8 cellular contexts compared by ENCODE assay signal in the genomic region with DNA sequence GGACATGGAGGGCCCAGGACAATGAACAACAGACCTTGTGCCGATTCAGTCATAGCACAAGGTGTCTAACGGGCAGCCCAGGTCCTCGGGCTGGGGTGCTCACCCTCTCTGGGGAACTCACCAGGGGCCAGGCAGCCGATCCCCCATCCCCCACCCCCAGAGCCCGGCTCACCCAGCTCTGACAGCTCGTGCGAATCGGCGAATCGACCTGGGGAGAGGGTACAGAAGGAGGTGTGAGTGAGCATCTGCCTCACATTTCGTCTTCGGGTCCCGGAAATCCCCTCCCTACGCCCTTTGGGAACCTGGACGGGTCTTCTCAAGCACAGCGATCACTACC. TPM values are rescaled to one million over a fixed set of nuclear protein-coding genes. Genes with fewer than 3 reads are reported as not detected.
A peak's percentile ranks its signal among the peaks of the same experiment; 100 is the strongest.
DNase-seq lines count a peak whose midpoint lies in the region; ATAC-seq, FAIRE-seq and TF ChIP-seq lines count a peak whose summit lies in the region.

No MANE protein-coding gene starts in this region.

- H3K4me3 Mint-ChIP-seq in stimulated activated naive CD8-positive, alpha-beta T cell treated with anti-CD3 and anti-CD28 coated beads, Interleukin-15, Interleukin-2, amounts not matched to agents 100 ng/mL and 50 ng/mL, for 24 hours: peak overlapping the region; percentile 97
- H3K4me3 Mint-ChIP-seq in activated T-helper 2 cell treated with anti-CD3 and anti-CD28 coated beads, Interferon-gamma antibody, Interleukin-2, Interleukin-4, amounts not matched to agents 10 μg/mL and 5 μg/mL and 100 μg/mL, durations not matched to agents 14 hours and 24 hours and 36 hours (ENCODE audit: low read depth): peak overlapping the region; percentile 96

- TF ChIP-seq CTCF in keratinocyte (optimal IDR thresholded peaks at IDR 0.05 in 1 of 3, IDR thresholded peaks at IDR 0.05 in 1 of 3, conservative IDR thresholded peaks at IDR 0.05 in 1 of 3; ENCODE audit: extremely low read depth in 1 of 3, insufficient read depth in 2 of 3, low read length in 3 of 3) (no peak), thoracic aorta (IDR thresholded peaks at IDR 0.05) (no peak)

- H3K9me3 ChIP-seq in keratinocyte (ENCODE audit: control insufficient read depth, low read depth, low read length): no peaks in the 10 kb centered on the region
- no peaks in the 10 kb centered on the region for H3K9me3 ChIP-seq in thoracic aorta

- no peak for ATAC-seq in stimulated activated naive CD8-positive, alpha-beta T cell treated with anti-CD3 and anti-CD28 coated beads, Interleukin-15, Interleukin-2, amounts not matched to agents 100 U/mL and 50 U/mL, for 24 hours
- no peak for ATAC-seq in thoracic aorta (ENCODE audit: insufficient number of reproducible peaks, low FRiP score, low read depth)

- H3K27me3 ChIP-seq in keratinocyte (ENCODE audit: control insufficient read depth, extremely low read depth, insufficient read depth, low read length): no peaks in the 10 kb centered on the region
- H3K27me3 ChIP-seq in thoracic aorta (replicated peaks; ENCODE audit: insufficient read depth): no peaks in the 10 kb centered on the region

- peaks cover 6% of the 10 kb centered on the region for H3K36me3 Mint-ChIP-seq in stimulated activated naive CD8-positive, alpha-beta T cell treated with anti-CD3 and anti-CD28 coated beads, Interleukin-15, Interleukin-2, amounts not matched to agents 100 ng/mL and 50 ng/mL, for 24 hours (ENCODE audit: low read depth)
- H3K36me3 Mint-ChIP-seq in activated T-helper 2 cell treated with anti-CD3 and anti-CD28 coated beads, Interferon-gamma antibody, Interleukin-2, Interleukin-4, amounts not matched to agents 10 μg/mL and 5 μg/mL and 100 μg/mL, durations not matched to agents 14 hours and 24 hours and 36 hours (ENCODE audit: low read depth): peaks cover 23% of the 10 kb centered on the region

- peaks cover 5% of the 10 kb centered on the region for H3K9me1 ChIP-seq in keratinocyte (ENCODE audit: control insufficient read depth, extremely low read depth, insufficient read depth, low read length)

- H3K9ac ChIP-seq in keratinocyte (ENCODE audit: control insufficient read depth, extremely low read depth, insufficient read depth, low read length): peak overlapping the region; percentile 91

- no peak for FAIRE-seq in keratinocyte (lab: Jason Lieb, UNC)

- dilution Hi-C loops in keratinocyte (cut with MboI; ENCODE audit: extremely low pct_ligation_motif_present, low sequenced_read_pairs): no loop called here

- H3K27ac Mint-ChIP-seq in stimulated activated naive CD8-positive, alpha-beta T cell treated with anti-CD3 and anti-CD28 coated beads, Interleukin-15, Interleukin-2, amounts not matched to agents 100 ng/mL and 50 ng/mL, for 24 hours: peak overlapping the region; percentile 94
- H3K27ac Mint-ChIP-seq in activated T-helper 2 cell treated with anti-CD3 and anti-CD28 coated beads, Interferon-gamma antibody, Interleukin-2, Interleukin-4, amounts not matched to agents 10 μg/mL and 5 μg/mL and 100 μg/mL, durations not matched to agents 14 hours and 24 hours and 36 hours: peak overlapping the region; percentile 98

- peaks cover 5% of the 10 kb centered on the region for H3K27me3 Mint-ChIP-seq in stimulated activated naive CD8-positive, alpha-beta T cell treated with anti-CD3 and anti-CD28 coated beads, Interleukin-15, Interleukin-2, amounts not matched to agents 100 ng/mL and 50 ng/mL, for 24 hours
- peaks cover 7% of the 10 kb centered on the region for H3K27me3 Mint-ChIP-seq in activated T-helper 2 cell treated with anti-CD3 and anti-CD28 coated beads, Interferon-gamma antibody, Interleukin-2, Interleukin-4, amounts not matched to agents 10 μg/mL and 5 μg/mL and 100 μg/mL, durations not matched to agents 14 hours and 24 hours and 36 hours (ENCODE audit: low read depth)

- H2AFZ ChIP-seq in keratinocyte (ENCODE audit: control insufficient read depth, low read length): peak overlapping the region; percentile 79

- H3K27ac ChIP-seq in keratinocyte (ENCODE audit: control insufficient read depth, insufficient read depth, low read length) (peak overlapping the region; percentile 86), thoracic aorta (peak overlapping the region; percentile 86 to 89)

- H3K4me1 Mint-ChIP-seq in stimulated activated naive CD8-positive, alpha-beta T cell treated with anti-CD3 and anti-CD28 coated beads, Interleukin-15, Interleukin-2, amounts not matched to agents 100 ng/mL and 50 ng/mL, for 24 hours (ENCODE audit: low read depth): peaks cover 39% of the 10 kb centered on the region
- H3K4me1 Mint-ChIP-seq in activated T-helper 2 cell treated with anti-CD3 and anti-CD28 coated beads, Interferon-gamma antibody, Interleukin-2, Interleukin-4, amounts not matched to agents 10 μg/mL and 5 μg/mL and 100 μg/mL, durations not matched to agents 14 hours and 24 hours and 36 hours (ENCODE audit: low read depth): peaks cover 22% of the 10 kb centered on the region

- H3K36me3 ChIP-seq in keratinocyte (ENCODE audit: control insufficient read depth in 2 of 2, extremely low read depth in 1 of 2, insufficient read depth in 2 of 2, low read length in 2 of 2) (peaks cover 16 to 23% of the 10 kb centered on the region in 2 experiments), thoracic aorta (peaks cover 25% of the 10 kb centered on the region)

- peak overlapping the region; percentile 85 for H3K4me2 ChIP-seq in keratinocyte (ENCODE audit: control insufficient read depth, extremely low read depth, insufficient read depth, low read depth, low read length)

- H3K4me3 ChIP-seq in keratinocyte (ENCODE audit: control insufficient read depth in 2 of 3, extremely low read depth in 1 of 3, insufficient read depth in 2 of 3, low read depth in 1 of 3, low read length in 3 of 3) (peak overlapping the region; percentile 87 to 92 (median 91)), thoracic aorta (peak overlapping the region; percentile 86)

- H3K9me3 Mint-ChIP-seq in stimulated activated naive CD8-positive, alpha-beta T cell treated with anti-CD3 and anti-CD28 coated beads, Interleukin-15, Interleukin-2, amounts not matched to agents 100 ng/mL and 50 ng/mL, for 24 hours: no peaks in the 10 kb centered on the region
- no peaks in the 10 kb centered on the region for H3K9me3 Mint-ChIP-seq in activated T-helper 2 cell treated with anti-CD3 and anti-CD28 coated beads, Interferon-gamma antibody, Interleukin-2, Interleukin-4, amounts not matched to agents 10 μg/mL and 5 μg/mL and 100 μg/mL, durations not matched to agents 14 hours and 24 hours and 36 hours

- intact Hi-C loops in activated T-helper 2 cell treated with anti-CD3 and anti-CD28 coated beads, Interferon-gamma antibody, Interleukin-2, Interleukin-4, amounts not matched to agents 10 μg/mL and 5 μg/mL and 100 μg/mL, durations not matched to agents 14 hours and 24 hours and 36 hours (cut with micrococcal nuclease): loop anchor here (1.0 to 5.0 kb wide), 3 partner anchors 205 to 1350 kb away; partner anchors contain the start of genes CD82 and PHF21A

- H3K4me1 ChIP-seq in keratinocyte (ENCODE audit: control insufficient read depth, extremely low read depth, insufficient read depth, low read length): peaks cover 8% of the 10 kb centered on the region
- peaks cover 9 to 20% of the 10 kb centered on the region in 2 donors for H3K4me1 ChIP-seq in thoracic aorta (ENCODE audit: control insufficient read depth in 1 of 2, low read depth in 2 of 2)

- H3K79me2 ChIP-seq in keratinocyte (ENCODE audit: control insufficient read depth, insufficient read depth, low read length): peaks cover 23% of the 10 kb centered on the region

- DNase-seq in stimulated activated naive CD8-positive, alpha-beta T cell treated with anti-CD3 and anti-CD28 coated beads, Interleukin-15, Interleukin-2, amounts not matched to agents 100 U/mL and 50 U/mL, for 24 hours: no peak
- DNase-seq in activated T-helper 2 cell treated with anti-CD3 and anti-CD28 coated beads, Interferon-gamma antibody, Interleukin-2, Interleukin-4, amounts not matched to agents 10 μg/mL and 5 μg/mL and 100 μg/mL, durations not matched to agents 14 hours and 24 hours and 36 hours (ENCODE audit: low spot score): no peak
- DNase-seq in keratinocyte (ENCODE audit: low read depth, low spot score) (no peak), thoracic aorta (ENCODE audit: low spot score) (no peak), NCI-H510A treated with DMSO at 0.1 percent for 48 hours (lab: John Stamatoyannopoulos, UW) (no peak), cerebellar cortex (ENCODE audit: low spot score) (no peak)
- DNase-seq in effector CD8-positive, alpha-beta T cell (lab: John Stamatoyannopoulos, UW): no peak

- no peaks in the 10 kb centered on the region for H4K20me1 ChIP-seq in keratinocyte (ENCODE audit: control insufficient read depth, extremely low read depth, insufficient read depth, low read length)

RNA-seq across cellular contexts. Expression of gene PEX16, which starts 0.4 kb away (rescaled TPM):
- total RNA-seq in activated T-helper 2 cell treated with anti-CD3 and anti-CD28 coated beads, Interferon-gamma antibody, Interleukin-2, Interleukin-4, amounts not matched to agents 10 μg/mL and 5 μg/mL and 100 μg/mL, durations not matched to agents 14 hours and 24 hours and 36 hours: 30.8 and 38.5 TPM in 2 replicates
- polyA plus RNA-seq in keratinocyte: 16.7 to 25.1 TPM (median 17.2 TPM) in 3 replicates
- 15.4 TPM for polyA plus RNA-seq in keratinocyte (2011; ENCODE audit: low read depth)
- polyA plus RNA-seq in keratinocyte (2011; cell fraction: cytosol; rRNA removed): 9.5 and 22.0 TPM in 2 replicates
- polyA plus RNA-seq in keratinocyte (2011; cell fraction: nucleus; rRNA removed): 30.3 and 31.9 TPM in 2 replicates
- polyA plus RNA-seq in keratinocyte (2012; ENCODE audit: low replicate concordance): 16.7 and 24.5 TPM in 2 replicates
- polyA minus RNA-seq in keratinocyte: 12.8 to 14.6 TPM (median 13.0 TPM) in 3 replicates
- 24.2 TPM for polyA minus RNA-seq in keratinocyte (2011; cell fraction: cytosol; rRNA and poly(A)+ RNA removed)
- polyA minus RNA-seq in keratinocyte (2011; cell fraction: nucleus; rRNA and poly(A)+ RNA removed): 20.4 and 26.9 TPM in 2 replicates
- 10 to 100 TPM; 12.1 to 19.8 TPM for total RNA-seq in thoracic aorta

RNA-seq across cellular contexts. Expression of gene LARGE2, which starts 5.2 kb away (rescaled TPM):
- 0.07 and 0.30 TPM in 2 replicates for total RNA-seq in activated T-helper 2 cell treated with anti-CD3 and anti-CD28 coated beads, Interferon-gamma antibody, Interleukin-2, Interleukin-4, amounts not matched to agents 10 μg/mL and 5 μg/mL and 100 μg/mL, durations not matched to agents 14 hours and 24 hours and 36 hours
- polyA plus RNA-seq in keratinocyte: 7.1 to 29.9 TPM (median 11.1 TPM) in 3 replicates
- polyA plus RNA-seq in keratinocyte (2011; ENCODE audit: low read depth): 1.5 TPM
- polyA plus RNA-seq in keratinocyte (2011; cell fraction: cytosol; rRNA removed): 5.0 and 13.1 TPM in 2 replicates
- 16.6 and 26.6 TPM in 2 replicates for polyA plus RNA-seq in keratinocyte (2011; cell fraction: nucleus; rRNA removed)
- 5.6 and 30.7 TPM in 2 replicates for polyA plus RNA-seq in keratinocyte (2012; ENCODE audit: low replicate concordance)
- 5.9 to 53.5 TPM (median 6.1 TPM) in 3 replicates for polyA minus RNA-seq in keratinocyte
- polyA minus RNA-seq in keratinocyte (2011; cell fraction: cytosol; rRNA and poly(A)+ RNA removed): 12.1 TPM
- 4.4 and 6.1 TPM in 2 replicates for polyA minus RNA-seq in keratinocyte (2011; cell fraction: nucleus; rRNA and poly(A)+ RNA removed)
- total RNA-seq in thoracic aorta: 1 to 10 TPM in 1 of 2 donors, not detected in 1; 3.1 TPM

RNA-seq across cellular contexts. Expression of gene FREY1, which starts 10.2 kb away (rescaled TPM):
- total RNA-seq in activated T-helper 2 cell treated with anti-CD3 and anti-CD28 coated beads, Interferon-gamma antibody, Interleukin-2, Interleukin-4, amounts not matched to agents 10 μg/mL and 5 μg/mL and 100 μg/mL, durations not matched to agents 14 hours and 24 hours and 36 hours: 1.4 and 1.7 TPM in 2 replicates
- 0.25 to 0.32 TPM in 2 of 3 replicates, not detected in the other for polyA plus RNA-seq in keratinocyte
- not detected for polyA plus RNA-seq in keratinocyte (2011; ENCODE audit: low read depth)
- polyA plus RNA-seq in keratinocyte (2011; cell fraction: cytosol; rRNA removed): 0.22 TPM in 1 of 2 replicates, not detected in the other
- polyA plus RNA-seq in keratinocyte (2011; cell fraction: nucleus; rRNA removed): 1.4 and 1.9 TPM in 2 replicates
- polyA plus RNA-seq in keratinocyte (2012; ENCODE audit: low replicate concordance): not detected in 2 replicates
- 1.0 to 3.9 TPM (median 1.6 TPM) in 3 replicates for polyA minus RNA-seq in keratinocyte
- not detected for polyA minus RNA-seq in keratinocyte (2011; cell fraction: cytosol; rRNA and poly(A)+ RNA removed)
- polyA minus RNA-seq in keratinocyte (2011; cell fraction: nucleus; rRNA and poly(A)+ RNA removed): 4.8 and 5.0 TPM in 2 replicates
- total RNA-seq in thoracic aorta: 1 to 10 TPM in 1 of 2 donors, not detected in 1; 9.0 TPM

RNA-seq across cellular contexts. Expression of gene MAPK8IP1, which starts 31.8 kb away (rescaled TPM):
- 0.46 and 0.66 TPM in 2 replicates for total RNA-seq in activated T-helper 2 cell treated with anti-CD3 and anti-CD28 coated beads, Interferon-gamma antibody, Interleukin-2, Interleukin-4, amounts not matched to agents 10 μg/mL and 5 μg/mL and 100 μg/mL, durations not matched to agents 14 hours and 24 hours and 36 hours
- 0.51 to 0.95 TPM (median 0.83 TPM) in 3 replicates for polyA plus RNA-seq in keratinocyte
- 0.24 TPM for polyA plus RNA-seq in keratinocyte (2011; ENCODE audit: low read depth)
- 0.66 and 1.4 TPM in 2 replicates for polyA plus RNA-seq in keratinocyte (2011; cell fraction: cytosol; rRNA removed)
- polyA plus RNA-seq in keratinocyte (2011; cell fraction: nucleus; rRNA removed): 0.62 and 0.89 TPM in 2 replicates
- 0.44 and 0.94 TPM in 2 replicates for polyA plus RNA-seq in keratinocyte (2012; ENCODE audit: low replicate concordance)
- 0.67 to 0.92 TPM (median 0.69 TPM) in 3 replicates for polyA minus RNA-seq in keratinocyte
- 4.2 TPM for polyA minus RNA-seq in keratinocyte (2011; cell fraction: cytosol; rRNA and poly(A)+ RNA removed)
- polyA minus RNA-seq in keratinocyte (2011; cell fraction: nucleus; rRNA and poly(A)+ RNA removed): 0.53 and 1.1 TPM in 2 replicates
- 10 to 100 TPM in 1 of 2 donors, 1 to 10 TPM in 1; 9.5 to 10.4 TPM for total RNA-seq in thoracic aorta
